ENCODE assay signal across 9 cellular contexts in the genomic region with DNA sequence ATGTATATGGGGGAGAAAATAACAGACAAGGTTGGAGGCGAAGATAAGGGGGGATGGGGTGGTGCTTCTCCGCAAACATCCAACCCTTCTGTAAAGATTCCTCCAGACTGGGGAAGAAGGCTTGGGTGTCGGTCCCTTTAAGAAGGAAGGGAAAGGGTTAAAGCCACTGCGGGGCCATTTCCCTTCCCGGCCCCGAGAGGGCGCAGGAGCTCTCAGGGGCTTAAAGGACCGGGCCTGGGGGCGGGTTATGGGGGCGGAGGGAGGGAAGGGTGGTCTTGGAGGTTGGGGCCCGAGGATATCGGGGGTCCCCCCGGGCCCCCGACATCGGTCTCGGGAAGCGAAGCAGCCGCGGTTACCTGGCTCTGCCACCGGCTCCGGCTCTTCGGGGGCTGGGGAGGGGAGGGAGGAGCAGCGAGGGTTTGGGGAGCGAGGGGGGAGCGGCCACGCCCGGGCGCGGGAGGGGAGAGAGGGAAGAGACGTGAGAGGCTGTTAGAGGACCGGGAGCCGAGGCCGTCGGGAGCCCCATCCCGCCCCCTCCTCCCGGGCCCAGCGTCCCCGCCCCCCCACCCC. TPM values are rescaled to one million over a fixed set of nuclear protein-coding genes. Genes with fewer than 3 reads are reported as not detected.
DNase-seq lines count a peak whose midpoint lies in the region; ATAC-seq and TF ChIP-seq lines count a peak whose summit lies in the region.
"Had no signal": no experiment of that assay in that cellular context is flagged by ENCODE, and none has a peak within 500 bp of the region (broad histone marks: within the 10 kb centered on the region; RNA-seq: fewer than 3 reads in every experiment).

No MANE protein-coding gene starts in this region.

- H3K27me3 ChIP-seq in PC-3 (ENCODE audit: low read length) (no peaks in the 10 kb centered on the region), upper lobe of right lung (peaks cover 65% of the 10 kb centered on the region)

- H3K9me3 ChIP-seq in PC-3 (ENCODE audit: low read length), result no peaks in the 10 kb centered on the region
- no peaks in the 10 kb centered on the region for H3K9me3 ChIP-seq in upper lobe of right lung

- TF ChIP-seq CTCF in PC-3 (conservative IDR thresholded peaks at IDR 0.05; ENCODE audit: low read depth, low read length) (peak; percentile 91), fibroblast of mammary gland (conservative IDR thresholded peaks at IDR 0.05; ENCODE audit: control insufficient read depth, insufficient read depth, low read depth, low read length) (peak; percentile 54), upper lobe of right lung (IDR thresholded peaks at IDR 0.05) (peak; percentile 27)

- H3K27ac ChIP-seq in PC-3 (ENCODE audit: low read length) (no peak overlapping the region), upper lobe of right lung (no peak overlapping the region)

- no peaks in the 10 kb centered on the region for H4K20me1 ChIP-seq in PC-3 (ENCODE audit: low read length)

- DNase-seq in DMS53 (lab: John Stamatoyannopoulos, UW), result peak; percentile 70
- peak; percentile 42 for DNase-seq in HT1080 (ENCODE audit: low read depth)
- DNase-seq in PC-3, result peak; percentile 81
- peak; percentile 26 for DNase-seq in fibroblast of mammary gland (ENCODE audit: low read depth)
- DNase-seq in upper lobe of right lung, result no peak
- no peak for DNase-seq in activated effector memory CD4-positive, alpha-beta T cell treated with anti-CD3 and anti-CD28 coated beads, Interleukin-2, amount 50 U/mL, for 16 hours
- no peak for DNase-seq in posterior cingulate gyrus
- DNase-seq in activated CD4-positive, alpha-beta T cell treated with anti-CD3 and anti-CD28 coated beads for 4 hours, result no peak

- H3K79me2 ChIP-seq in PC-3 (ENCODE audit: low read length), result 0 out of 2 replicates have a peak, but pooled peaks cover 3% of the 10 kb centered on the region

- POLR2A ChIA-PET in PC-3 (lab: Charles Lee; ENCODE audit: unreplicated experiment), result interaction anchor here (0.7 kb wide), 1 partner anchor 13 kb away, joined by 5 read pairs; no protein-coding TSS in a partner anchor

- H3K4me2 ChIP-seq in PC-3 (ENCODE audit: low read length), result peak overlapping the region; percentile 94

- no TSS peak for BruUV-seq in PC-3 (replicated peaks; lab: Mats Ljungman, UMichigan)

- peak overlapping the region; percentile 41; the same call in 1 of the 2 replicates for H3K9ac ChIP-seq in PC-3 (ENCODE audit: low read length)

- H3K36me3 ChIP-seq in PC-3 (ENCODE audit: low read depth, low read length), result no peaks in the 10 kb centered on the region
- H3K36me3 ChIP-seq in upper lobe of right lung, result no peaks in the 10 kb centered on the region

- peak overlapping the region; percentile 77; the same call in 1 of the 2 replicates for H2AFZ ChIP-seq in PC-3 (ENCODE audit: low read length)

- H3K4me3 ChIP-seq in PC-3 (ENCODE audit: low read length), result peak overlapping the region; percentile 76
- H3K4me3 ChIP-seq in fibroblast of mammary gland (ENCODE audit: control insufficient read depth, low read depth, low read length), result no peak overlapping the region
- H3K4me3 ChIP-seq in upper lobe of right lung, result no peak overlapping the region

- H3K9me2 ChIP-seq in PC-3 (replicated peaks; ENCODE audit: low read length), result no peaks in the 10 kb centered on the region

- no peaks in the 10 kb centered on the region for H3F3A ChIP-seq in PC-3 (ENCODE audit: low read length, unreplicated experiment)

- H3K4me1 ChIP-seq in PC-3 (ENCODE audit: insufficient read depth, low read length) (peaks cover 6% of the 10 kb centered on the region; the same call in 1 of the 2 replicates), upper lobe of right lung (no peaks in the 10 kb centered on the region)

- CTCF ChIA-PET in PC-3 (lab: Charles Lee), result interaction anchor here (0.6 to 2.1 kb wide), 10 partner anchors 10 to 680 kb away, joined by 3 to 25 read pairs (median 5); a partner anchor contains a TSS

- intact Hi-C loops in PC-3 (cut with micrococcal nuclease), result loop anchor here (1.0 kb wide), 1 partner anchor 14 kb away; no protein-coding TSS in a partner anchor
- intact Hi-C loops in upper lobe of right lung (cut with DNase I), result no loop called here
- intact Hi-C loops in posterior cingulate gyrus (cut with DNase I), result no loop called here

- ATAC-seq in PC-3 (peak; percentile 61), upper lobe of right lung (peak; percentile 22)

RNA-seq across cellular contexts. Expression of a gene that starts 2.8 kb away (rescaled TPM):
- total RNA-seq in HT1080 (2014; rRNA removed; shearing (Covaris generic)), result 28.7 and 33.4 TPM in 2 replicates
- 26.8 and 30.7 TPM in 2 replicates for polyA plus RNA-seq in HT1080 (2015; cell fraction: cytosol; rRNA removed)
- polyA plus RNA-seq in HT1080 (2015; cell fraction: nucleus; rRNA removed), result 5.2 and 10.6 TPM in 2 replicates
- total RNA-seq in PC-3 (2014; rRNA removed), result 266 and 317 TPM in 2 replicates
- total RNA-seq in upper lobe of right lung, result 1.2 TPM

RNA-seq across cellular contexts. Expression of a gene that starts 11.4 kb away (rescaled TPM):
- total RNA-seq in HT1080 (2014; rRNA removed; shearing (Covaris generic)), result not detected in 2 replicates
- polyA plus RNA-seq in HT1080 (2015; cell fraction: cytosol; rRNA removed), result not detected in 2 replicates
- 0.39 TPM in 1 of 2 replicates, not detected in the other for polyA plus RNA-seq in HT1080 (2015; cell fraction: nucleus; rRNA removed)
- 32.4 and 40.1 TPM in 2 replicates for total RNA-seq in PC-3 (2014; rRNA removed)
- not detected for total RNA-seq in upper lobe of right lung

RNA-seq across cellular contexts. Expression of a gene that starts 20.2 kb away (rescaled TPM):
- total RNA-seq in HT1080 (2014; rRNA removed; shearing (Covaris generic)), result 2.0 and 2.2 TPM in 2 replicates
- 1.2 and 1.8 TPM in 2 replicates for polyA plus RNA-seq in HT1080 (2015; cell fraction: cytosol; rRNA removed)
- polyA plus RNA-seq in HT1080 (2015; cell fraction: nucleus; rRNA removed), result 0.62 and 2.6 TPM in 2 replicates
- total RNA-seq in PC-3 (2014; rRNA removed), result 30.0 and 45.7 TPM in 2 replicates
- 1.5 TPM for total RNA-seq in upper lobe of right lung

RNA-seq across cellular contexts. Expression of a gene that starts 28.7 kb away (rescaled TPM):
- total RNA-seq in HT1080 (2014; rRNA removed; shearing (Covaris generic)), result 51.1 and 57.6 TPM in 2 replicates
- polyA plus RNA-seq in HT1080 (2015; cell fraction: cytosol; rRNA removed), result 29.1 and 34.0 TPM in 2 replicates
- 149 and 151 TPM in 2 replicates for polyA plus RNA-seq in HT1080 (2015; cell fraction: nucleus; rRNA removed)
- total RNA-seq in PC-3 (2014; rRNA removed) (136 and 180 TPM in 2 replicates), upper lobe of right lung (120 TPM)

RNA-seq across cellular contexts. Expression of a gene that starts 33.9 kb away (rescaled TPM):
- total RNA-seq in HT1080 (2014; rRNA removed; shearing (Covaris generic)), result not detected in 2 replicates
- not detected in 2 replicates for polyA plus RNA-seq in HT1080 (2015; cell fraction: cytosol; rRNA removed)
- 0.31 TPM in 1 of 2 replicates, not detected in the other for polyA plus RNA-seq in HT1080 (2015; cell fraction: nucleus; rRNA removed)
- 0.40 and 2.5 TPM in 2 replicates for total RNA-seq in PC-3 (2014; rRNA removed)
- total RNA-seq in upper lobe of right lung, result not detected
- total RNA-seq: renal cortical epithelial cell had no signal

Comparison
In these comparisons a context has a peak if more than half of its experiments do, and no peak if none do; other contexts are left out.
1. DNase-seq: peak in DMS53 (single experiment), HT1080 (single experiment), PC-3 (single experiment) and fibroblast of mammary gland (single experiment); none in upper lobe of right lung (single experiment), activated effector memory CD4-positive, alpha-beta T cell treated with anti-CD3 and anti-CD28 coated beads, Interleukin-2, amount 50 U/mL, for 16 hours (single experiment), posterior cingulate gyrus (0 of 10) and activated CD4-positive, alpha-beta T cell treated with anti-CD3 and anti-CD28 coated beads for 4 hours (0 of 2).
2. CTCF ChIP-seq: peak in every context shown above with its lines; median percentile 91 in PC-3; 54 in fibroblast of mammary gland; 27 in upper lobe of right lung.
3. RNA of a gene that starts 2.8 kb away (total RNA-seq): 266 to 317 TPM in PC-3 and 28.7 to 33.4 TPM in HT1080; 1.2 TPM in upper lobe of right lung (single experiment); every median in the first group is over 10 times any median in the second.
4. RNA of a gene that starts 11.4 kb away (total RNA-seq): 32.4 to 40.1 TPM in PC-3; not detected in upper lobe of right lung (single experiment) and not detected in HT1080; every median in the first group is over 10 times any median in the second.